Comparison of ENCODE assay signal across 21 cellular contexts in the genomic region with DNA sequence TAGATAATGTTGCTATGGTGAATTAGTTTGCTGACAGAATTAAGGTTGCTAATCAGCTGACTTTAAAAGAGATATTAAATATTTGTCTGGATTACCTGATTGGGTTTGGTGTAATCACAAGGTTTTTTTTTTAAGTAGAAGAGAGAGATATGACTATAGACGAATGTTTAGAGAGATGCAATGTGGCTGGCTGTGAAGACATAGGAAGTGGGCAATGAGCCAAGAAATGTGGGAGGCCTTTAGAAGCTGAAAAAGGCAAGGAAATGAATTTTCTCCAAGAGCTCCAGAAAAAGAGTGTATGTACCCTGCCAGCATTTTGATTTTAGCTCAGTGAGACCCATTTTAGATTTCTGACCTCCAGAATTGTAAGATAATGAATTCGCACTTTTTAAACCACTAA.
"Had no signal": no experiment of that assay in that cellular context is flagged by ENCODE, and none has a peak within 500 bp of the region (broad histone marks: within the 10 kb centered on the region; RNA-seq: fewer than 3 reads in every experiment).

No MANE protein-coding gene starts in this region.

- H3K27me3 Mint-ChIP-seq: activated CD4-positive, alpha-beta T cell treated with anti-CD3 and anti-CD28 coated beads for 36 hours; activated CD8-positive, alpha-beta memory T cell treated with anti-CD3 and anti-CD28 coated beads, Interleukin-2, amount 10 ng/mL, durations not matched to agents 7 days and 5 days; effector memory CD8-positive, alpha-beta T cell; natural killer cell treated with Interleukin-12 subunit alpha and Interleukin-12 subunit beta and Interleukin-15 and Interleukin-18, amount 100 ng/mL, for 72 hours; stimulated activated naive CD8-positive, alpha-beta T cell treated with anti-CD3 and anti-CD28 coated beads, Interleukin-15, amount 100 ng/mL, for 72 hours had no signal

- H3K9me3 Mint-ChIP-seq: stimulated activated naive CD8-positive, alpha-beta T cell treated with anti-CD3 and anti-CD28 coated beads, Interleukin-15, amount 100 ng/mL, for 72 hours had no signal

- H3K4me1 Mint-ChIP-seq: activated CD4-positive, alpha-beta T cell treated with anti-CD3 and anti-CD28 coated beads for 36 hours; activated CD8-positive, alpha-beta memory T cell treated with anti-CD3 and anti-CD28 coated beads, Interleukin-2, amount 10 ng/mL, durations not matched to agents 7 days and 5 days; activated naive CD8-positive, alpha-beta T cell treated with anti-CD3 and anti-CD28 coated beads for 36 hours; stimulated activated naive CD8-positive, alpha-beta T cell treated with anti-CD3 and anti-CD28 coated beads, Interleukin-15, amount 100 ng/mL, for 72 hours had no signal

- ATAC-seq: activated CD4-positive, alpha-beta T cell treated with anti-CD3 and anti-CD28 coated beads for 36 hours; activated CD8-positive, alpha-beta memory T cell treated with anti-CD3 and anti-CD28 coated beads, Interleukin-2, amount 10 ng/mL, durations not matched to agents 7 days and 5 days; effector memory CD8-positive, alpha-beta T cell; left lobe of liver; natural killer cell treated with Interleukin-12 subunit alpha and Interleukin-12 subunit beta and Interleukin-15 and Interleukin-18, amount 100 ng/mL, for 72 hours; right lobe of liver; stimulated activated naive CD8-positive, alpha-beta T cell treated with anti-CD3 and anti-CD28 coated beads, Interleukin-15, amount 100 ng/mL, for 72 hours; WTC11 had no signal

- H3K36me3 Mint-ChIP-seq: activated CD8-positive, alpha-beta memory T cell treated with anti-CD3 and anti-CD28 coated beads, Interleukin-2, amount 10 ng/mL, durations not matched to agents 7 days and 5 days; activated naive CD8-positive, alpha-beta T cell treated with anti-CD3 and anti-CD28 coated beads for 36 hours; natural killer cell treated with Interleukin-12 subunit alpha and Interleukin-12 subunit beta and Interleukin-15 and Interleukin-18, amount 100 ng/mL, for 72 hours had no signal

- H3K27ac ChIP-seq: cardiac muscle cell, hepatocyte, neutrophil, parathyroid adenoma, right lobe of liver had no signal

- H3K27ac Mint-ChIP-seq: activated CD4-positive, alpha-beta T cell treated with anti-CD3 and anti-CD28 coated beads for 36 hours; activated CD8-positive, alpha-beta memory T cell treated with anti-CD3 and anti-CD28 coated beads, Interleukin-2, amount 10 ng/mL, durations not matched to agents 7 days and 5 days; activated naive CD8-positive, alpha-beta T cell treated with anti-CD3 and anti-CD28 coated beads for 36 hours; effector memory CD8-positive, alpha-beta T cell; natural killer cell treated with Interleukin-12 subunit alpha and Interleukin-12 subunit beta and Interleukin-15 and Interleukin-18, amount 100 ng/mL, for 72 hours; stimulated activated naive CD8-positive, alpha-beta T cell treated with anti-CD3 and anti-CD28 coated beads, Interleukin-15, amount 100 ng/mL, for 72 hours; WTC11 had no signal

- DNase-seq: activated CD4-positive, alpha-beta T cell treated with anti-CD3 and anti-CD28 coated beads for 36 hours; activated CD4-positive, alpha-beta T cell treated with anti-CD3 and anti-CD28 coated beads, Interleukin-2, amount 50 U/mL, for 48 hours; activated CD8-positive, alpha-beta memory T cell treated with anti-CD3 and anti-CD28 coated beads, Interleukin-2, amount 10 ng/mL, durations not matched to agents 7 days and 5 days; activated naive CD4-positive, alpha-beta T cell; activated naive CD8-positive, alpha-beta T cell treated with anti-CD3 and anti-CD28 coated beads for 36 hours; amniotic stem cell; effector memory CD8-positive, alpha-beta T cell; islet precursor cell; right lobe of liver; small intestine; stimulated activated CD4-positive, alpha-beta T cell treated with anti-CD3 and anti-CD28 coated beads, Interleukin-15, amount 100 ng/mL, for 24 hours; stimulated activated CD4-positive, alpha-beta T cell treated with anti-CD3 and anti-CD28 coated beads, Interleukin-2, amount 100 ng/mL, for 48 hours; stimulated activated naive CD8-positive, alpha-beta T cell treated with anti-CD3 and anti-CD28 coated beads, Interleukin-15, amount 100 ng/mL, for 72 hours; trophoblast cell had no signal

- H3K4me3 Mint-ChIP-seq: activated CD4-positive, alpha-beta T cell treated with anti-CD3 and anti-CD28 coated beads for 36 hours; activated CD8-positive, alpha-beta memory T cell treated with anti-CD3 and anti-CD28 coated beads, Interleukin-2, amount 10 ng/mL, durations not matched to agents 7 days and 5 days; activated naive CD8-positive, alpha-beta T cell treated with anti-CD3 and anti-CD28 coated beads for 36 hours; effector memory CD8-positive, alpha-beta T cell; natural killer cell treated with Interleukin-12 subunit alpha and Interleukin-12 subunit beta and Interleukin-15 and Interleukin-18, amount 100 ng/mL, for 72 hours; stimulated activated naive CD8-positive, alpha-beta T cell treated with anti-CD3 and anti-CD28 coated beads, Interleukin-15, amount 100 ng/mL, for 72 hours; WTC11 had no signal
